Comparison of ENCODE assay signal across 8 cellular contexts in the genomic region with DNA sequence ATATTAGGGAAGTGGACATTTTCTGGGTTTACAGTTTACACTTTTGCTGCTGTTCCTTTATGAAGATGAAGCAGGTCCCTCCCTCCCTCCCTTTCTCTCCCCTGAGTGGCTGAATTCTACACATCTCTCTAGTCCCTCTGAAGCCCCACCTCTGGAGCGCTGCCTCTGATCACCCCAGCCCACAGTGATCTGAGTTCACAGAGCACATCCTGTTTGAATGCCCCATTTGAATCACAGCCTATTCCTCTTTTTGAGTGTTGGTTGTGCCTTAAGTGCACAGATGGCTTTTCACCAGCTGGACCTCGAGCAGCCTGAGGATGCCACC.
DNase-seq lines count a peak whose midpoint lies in the region; ATAC-seq and TF ChIP-seq lines count a peak whose summit lies in the region.

No MANE protein-coding gene starts in this region.

- peak; percentile 9 for DNase-seq in activated T-cell treated with anti-CD3 and anti-CD28 coated beads for 48 hours (ENCODE audit: low read depth)
- no peak for DNase-seq in activated T-cell treated with anti-CD3 and anti-CD28 coated beads for 4 hours
- DNase-seq in NCI-H1694 (lab: John Stamatoyannopoulos, UW) = peak; percentile 87
- DNase-seq in activated T-cell treated with anti-CD3 and anti-CD28 coated beads, Interleukin-2, amount 50 U/mL, for 72 hours = peak; percentile 38 to 42
- DNase-seq in posterior vena cava (ENCODE audit: low spot score) = no peak
- DNase-seq in stimulated activated CD4-positive, alpha-beta T cell treated with anti-CD3 and anti-CD28 coated beads, Interleukin-4, amount 100 ng/mL, for 1 hour = no peak
- DNase-seq in HK-2 (ENCODE audit: unreplicated experiment) = no peak

- intact Hi-C loops in posterior vena cava (cut with DNase I) = no loop called here

- no peak overlapping the region for H3K27ac Mint-ChIP-seq in activated T-cell treated with anti-CD3 and anti-CD28 coated beads, Interleukin-2, amount 50 U/mL, for 72 hours
- H3K27ac Mint-ChIP-seq in nephron = peak overlapping the region; percentile 95 to 99 (median 97)

- H3K4me1 Mint-ChIP-seq in activated T-cell treated with anti-CD3 and anti-CD28 coated beads, Interleukin-2, amount 50 U/mL, for 72 hours (ENCODE audit: low read depth) = no peaks in the 10 kb centered on the region
- H3K4me1 Mint-ChIP-seq in nephron = peaks cover 70% of the 10 kb centered on the region

- no peaks in the 10 kb centered on the region for H3K27me3 Mint-ChIP-seq in activated T-cell treated with anti-CD3 and anti-CD28 coated beads, Interleukin-2, amount 50 U/mL, for 72 hours (ENCODE audit: low read depth)
- H3K27me3 Mint-ChIP-seq in nephron (ENCODE audit: low read depth) = no peaks in the 10 kb centered on the region

- no peaks in the 10 kb centered on the region for H3K9me3 Mint-ChIP-seq in activated T-cell treated with anti-CD3 and anti-CD28 coated beads, Interleukin-2, amount 50 U/mL, for 72 hours
- no peaks in the 10 kb centered on the region for H3K9me3 Mint-ChIP-seq in nephron

- H3K4me3 Mint-ChIP-seq in activated T-cell treated with anti-CD3 and anti-CD28 coated beads, Interleukin-2, amount 50 U/mL, for 72 hours = no peak overlapping the region
- peak overlapping the region in 1 of 3 experiments; percentile 50 for H3K4me3 Mint-ChIP-seq in nephron

- no peaks in the 10 kb centered on the region for H3K36me3 Mint-ChIP-seq in activated T-cell treated with anti-CD3 and anti-CD28 coated beads, Interleukin-2, amount 50 U/mL, for 72 hours (ENCODE audit: insufficient read depth in 2 of 2)
- H3K36me3 Mint-ChIP-seq in nephron (ENCODE audit: low read depth) = peaks cover 52% of the 10 kb centered on the region

- ATAC-seq in activated T-cell treated with anti-CD3 and anti-CD28 coated beads, Interleukin-2, amount 50 U/mL, for 72 hours (replicated peaks in 1 of 2) = peak; percentile 92 to 96

- no peak for TF ChIP-seq CTCF in nephron (IDR thresholded peaks at IDR 0.05; ENCODE audit: unreplicated experiment in 3 of 3)

Comparison
In these comparisons a context has a peak if more than half of its experiments do, and no peak if none do; other contexts are left out.
1. DNase-seq: peak in activated T-cell treated with anti-CD3 and anti-CD28 coated beads for 48 hours (single experiment), NCI-H1694 (single experiment) and activated T-cell treated with anti-CD3 and anti-CD28 coated beads, Interleukin-2, amount 50 U/mL, for 72 hours (2 of 2); none in activated T-cell treated with anti-CD3 and anti-CD28 coated beads for 4 hours (single experiment), posterior vena cava (single experiment), stimulated activated CD4-positive, alpha-beta T cell treated with anti-CD3 and anti-CD28 coated beads, Interleukin-4, amount 100 ng/mL, for 1 hour (single experiment) and HK-2 (single experiment).